ENCODE assay signal across 20 cellular contexts in the genomic region with DNA sequence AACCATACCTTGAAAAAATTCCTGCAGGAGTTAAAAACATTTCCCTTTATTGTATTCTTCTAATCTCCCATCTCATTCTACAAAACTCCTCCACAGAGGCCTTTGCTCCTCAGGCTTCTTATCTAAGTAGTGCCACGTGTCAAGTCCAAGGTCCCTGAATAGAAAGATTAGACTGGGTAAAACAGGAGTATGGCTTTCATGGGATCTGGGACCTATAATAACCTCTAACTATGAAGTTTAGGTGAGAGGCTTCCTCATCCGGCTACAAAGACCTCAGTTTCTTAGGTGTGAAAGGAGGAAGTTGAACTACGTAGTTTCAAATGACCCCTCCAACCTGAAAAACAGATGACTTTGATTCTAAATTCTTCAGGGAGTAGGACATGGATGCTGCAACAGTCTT. TPM values are rescaled to one million over a fixed set of nuclear protein-coding genes. Genes with fewer than 3 reads are reported as not detected.
A peak's percentile ranks its signal among the peaks of the same experiment; 100 is the strongest.
DNase-seq lines count a peak whose midpoint lies in the region; ATAC-seq and TF ChIP-seq lines count a peak whose summit lies in the region.
"Had no signal": no experiment of that assay in that cellular context is flagged by ENCODE, and none has a peak within 500 bp of the region (broad histone marks: within the 10 kb centered on the region; RNA-seq: fewer than 3 reads in every experiment).

No MANE protein-coding gene starts in this region.

- ATAC-seq in natural killer cell (peak; percentile 39 to 63 (median 54)), GM19397 (IDR thresholded peaks at IDR 0.05; ENCODE audit: unreplicated experiment) (no peak)
- no peak for ATAC-seq in activated CD4-positive, CD25-positive, alpha-beta regulatory T cell treated with anti-CD3 and anti-CD28 coated beads, Interleukin-2, amount 50 U/mL, for 24 hours

- POLR2A ChIA-PET in OCI-LY7 (lab: Charles Lee): interaction anchor here (3.4 to 19.7 kb wide), 4 partner anchors 10 to 17 kb away, joined by 20 to 296 read pairs (median 26); partner anchors contain the start of gene GPR15

- peaks cover 69% of the 10 kb centered on the region for H3K4me1 Mint-ChIP-seq in activated CD4-positive, alpha-beta T cell treated with anti-CD3 and anti-CD28 coated beads, Interleukin-2, amount 10 ng/mL, durations not matched to agents 24 days and 14 days
- peaks cover 57% of the 10 kb centered on the region for H3K4me1 Mint-ChIP-seq in activated naive CD8-positive, alpha-beta T cell (ENCODE audit: low read depth)
- peaks cover 37 to 54% of the 10 kb centered on the region in 2 donors for H3K4me1 Mint-ChIP-seq in natural killer cell

- H3K4me1 ChIP-seq in OCI-LY7 (ENCODE audit: insufficient read depth, low read length, poor library complexity, severe bottlenecking): peaks cover 68% of the 10 kb centered on the region
- H3K4me1 ChIP-seq: ascending aorta, stomach had no signal

- H3K27ac Mint-ChIP-seq in activated CD4-positive, alpha-beta T cell treated with anti-CD3 and anti-CD28 coated beads, Interleukin-2, amount 10 ng/mL, durations not matched to agents 24 days and 14 days: peak overlapping the region; percentile 86
- peak overlapping the region; percentile 100 for H3K27ac Mint-ChIP-seq in activated naive CD8-positive, alpha-beta T cell
- H3K27ac Mint-ChIP-seq in natural killer cell: peak overlapping the region; percentile 68 to 75

- peak overlapping the region; percentile 29 for H3K4me2 ChIP-seq in OCI-LY7 (ENCODE audit: low read length)

- H3K36me3 Mint-ChIP-seq in activated CD4-positive, alpha-beta T cell treated with anti-CD3 and anti-CD28 coated beads, Interleukin-2, amount 10 ng/mL, durations not matched to agents 24 days and 14 days (ENCODE audit: low read depth): peaks cover 37% of the 10 kb centered on the region
- H3K36me3 Mint-ChIP-seq in activated naive CD8-positive, alpha-beta T cell: peaks cover 6% of the 10 kb centered on the region
- no peaks in the 10 kb centered on the region for H3K36me3 Mint-ChIP-seq in natural killer cell

- TF ChIP-seq CTCF in OCI-LY7 (conservative IDR thresholded peaks at IDR 0.05; ENCODE audit: low read length): no peak
- TF ChIP-seq CTCF in natural killer cell (IDR thresholded peaks at IDR 0.05): no peak

- no peaks in the 10 kb centered on the region for H3K79me2 ChIP-seq in OCI-LY7 (ENCODE audit: insufficient read depth, low read depth, low read length)

- DNase-seq in activated CD4-positive, alpha-beta T cell treated with anti-CD3 and anti-CD28 coated beads, Interleukin-2, amount 10 ng/mL, durations not matched to agents 24 days and 14 days: peak; percentile 52
- no peak for DNase-seq in activated CD4-positive, alpha-beta T cell treated with anti-CD3 and anti-CD28 coated beads, Interleukin-2, amount 50 U/mL, for 48 hours
- DNase-seq in OCI-LY7 (ENCODE audit: low spot score) (peak; percentile 52), natural killer cell (no peak), HuH-7.5 (ENCODE audit: low spot score) (no peak)
- DNase-seq: activated effector memory CD4-positive, alpha-beta T cell treated with Interleukin-2 at 50 U/mL for 16 hours; C1 segment of cervical spinal cord; DMS79; midbrain; NCI-H2081; NCI-H524; retina; SIG-M5; stomach; T-helper 9 cell had no signal

- H3K9me3 Mint-ChIP-seq in activated CD4-positive, alpha-beta T cell treated with anti-CD3 and anti-CD28 coated beads, Interleukin-2, amount 10 ng/mL, durations not matched to agents 24 days and 14 days: peaks cover 3% of the 10 kb centered on the region
- H3K9me3 Mint-ChIP-seq in activated naive CD8-positive, alpha-beta T cell (ENCODE audit: low read depth): no peaks in the 10 kb centered on the region
- no peaks in the 10 kb centered on the region for H3K9me3 Mint-ChIP-seq in natural killer cell

- H3K9me2 ChIP-seq in OCI-LY7 (ENCODE audit: insufficient read depth, low read length): no peaks in the 10 kb centered on the region

- H3K36me3 ChIP-seq in OCI-LY7 (ENCODE audit: insufficient read depth, low read length): no peaks in the 10 kb centered on the region
- H3K36me3 ChIP-seq: ascending aorta, stomach had no signal

- BruUV-seq in OCI-LY7 (replicated peaks; lab: Mats Ljungman, UMichigan): no TSS peak

- no peaks in the 10 kb centered on the region for H3K27me3 Mint-ChIP-seq in activated CD4-positive, alpha-beta T cell treated with anti-CD3 and anti-CD28 coated beads, Interleukin-2, amount 10 ng/mL, durations not matched to agents 24 days and 14 days
- no peaks in the 10 kb centered on the region for H3K27me3 Mint-ChIP-seq in activated naive CD8-positive, alpha-beta T cell
- no peaks in the 10 kb centered on the region for H3K27me3 Mint-ChIP-seq in natural killer cell (ENCODE audit: low read depth in 2 of 2)

- intact Hi-C loops in activated CD4-positive, alpha-beta T cell treated with anti-CD3 and anti-CD28 coated beads, Interleukin-2, amount 10 ng/mL, durations not matched to agents 24 days and 14 days (cut with micrococcal nuclease): no loop called here
- intact Hi-C loops in OCI-LY7 (cut with micrococcal nuclease; ENCODE audit: unreplicated experiment): no loop called here
- intact Hi-C loops in natural killer cell (cut with micrococcal nuclease): no loop called here

- H4K20me1 ChIP-seq in OCI-LY7 (ENCODE audit: insufficient read depth, low read length): no peaks in the 10 kb centered on the region

- H2AFZ ChIP-seq in OCI-LY7 (ENCODE audit: low read length): peak overlapping the region; percentile 72; the same call in 1 of the 2 replicates

- H3K27ac ChIP-seq in OCI-LY7 (ENCODE audit: low read depth, low read length, poor library complexity, severe bottlenecking): no peak overlapping the region
- H3K27ac ChIP-seq: ascending aorta, stomach had no signal

- H3K9me3 ChIP-seq in OCI-LY7 (ENCODE audit: low read length): no peaks in the 10 kb centered on the region
- H3K9me3 ChIP-seq: ascending aorta, stomach had no signal

- H3K4me3 ChIP-seq in OCI-LY7 (ENCODE audit: low read depth, low read length, poor library complexity, severe bottlenecking): no peak overlapping the region
- H3K4me3 ChIP-seq: ascending aorta, stomach had no signal

- peak overlapping the region; percentile 72 for H3K4me3 Mint-ChIP-seq in activated CD4-positive, alpha-beta T cell treated with anti-CD3 and anti-CD28 coated beads, Interleukin-2, amount 10 ng/mL, durations not matched to agents 24 days and 14 days
- H3K4me3 Mint-ChIP-seq in activated naive CD8-positive, alpha-beta T cell: no peak overlapping the region
- peak overlapping the region; percentile 43 for H3K4me3 Mint-ChIP-seq in natural killer cell

- CTCF ChIA-PET in OCI-LY7 (lab: Charles Lee; ENCODE audit: unreplicated experiment): interaction anchor here (1.5 kb wide), 1 partner anchor 10 kb away, joined by 3 read pairs; no protein-coding TSS in a partner anchor

RNA-seq across cellular contexts. Expression of gene GPR15, which starts 20.0 kb away (rescaled TPM):
- total RNA-seq in activated CD4-positive, alpha-beta T cell treated with anti-CD3 and anti-CD28 coated beads, Interleukin-2, amount 10 ng/mL, durations not matched to agents 24 days and 14 days: 3.6 and 4.1 TPM in 2 replicates
- total RNA-seq in OCI-LY7 (2014; rRNA removed; shearing (Covaris generic)): 18.8 and 32.0 TPM in 2 replicates
- total RNA-seq in OCI-LY7 (2022): 29.8 and 42.6 TPM in 2 replicates
- 10 to 100 TPM in 1 of 3 donors, 1 to 10 TPM in 1, under 1 TPM in 1; 0.97 to 32.8 (median 1.5) TPM for total RNA-seq in natural killer cell
- total RNA-seq: ascending aorta, cerebellum, stomach had no signal

RNA-seq across cellular contexts. Expression of gene CLDND1, which starts 29.1 kb away (rescaled TPM):
- total RNA-seq in activated CD4-positive, alpha-beta T cell treated with anti-CD3 and anti-CD28 coated beads, Interleukin-2, amount 10 ng/mL, durations not matched to agents 24 days and 14 days: 279 and 288 TPM in 2 replicates
- total RNA-seq in OCI-LY7 (2014; rRNA removed; shearing (Covaris generic)): 70.7 and 78.0 TPM in 2 replicates
- total RNA-seq in OCI-LY7 (2022) (80.4 and 87.8 TPM in 2 replicates), natural killer cell (100 to 1,000 TPM; 175 to 220 (median 219) TPM)

RNA-seq across cellular contexts. Expression of gene CPOX, which starts 41.7 kb away (rescaled TPM):
- 46.4 and 46.6 TPM in 2 replicates for total RNA-seq in activated CD4-positive, alpha-beta T cell treated with anti-CD3 and anti-CD28 coated beads, Interleukin-2, amount 10 ng/mL, durations not matched to agents 24 days and 14 days
- 14.7 and 16.4 TPM in 2 replicates for total RNA-seq in OCI-LY7 (2014; rRNA removed; shearing (Covaris generic))
- total RNA-seq in OCI-LY7 (2022) (8.8 and 10.1 TPM in 2 replicates), natural killer cell (10 to 100 TPM in 2 of 3 donors, 1 to 10 TPM in 1; 7.6 to 12.7 (median 12.2) TPM)

RNA-seq across cellular contexts. Expression of gene OR5K2, which starts 54.3 kb away (rescaled TPM):
- total RNA-seq in activated CD4-positive, alpha-beta T cell treated with anti-CD3 and anti-CD28 coated beads, Interleukin-2, amount 10 ng/mL, durations not matched to agents 24 days and 14 days: not detected in 2 replicates
- not detected in 2 replicates for total RNA-seq in OCI-LY7 (2014; rRNA removed; shearing (Covaris generic))
- total RNA-seq in OCI-LY7 (2022): not detected in 2 replicates
- total RNA-seq in natural killer cell: not detected
- total RNA-seq: ascending aorta, cerebellum, stomach had no signal

Comparison
In these comparisons a context has a peak if more than half of its experiments do, and no peak if none do; other contexts are left out.
1. DNase-seq: peak in activated CD4-positive, alpha-beta T cell treated with anti-CD3 and anti-CD28 coated beads, Interleukin-2, amount 10 ng/mL, durations not matched to agents 24 days and 14 days (single experiment) and OCI-LY7 (single experiment); none in activated CD4-positive, alpha-beta T cell treated with anti-CD3 and anti-CD28 coated beads, Interleukin-2, amount 50 U/mL, for 48 hours (0 of 2), natural killer cell (single experiment) and HuH-7.5 (single experiment).
2. ATAC-seq: peak in natural killer cell (3 of 3); none in GM19397 (single experiment) and activated CD4-positive, CD25-positive, alpha-beta regulatory T cell treated with anti-CD3 and anti-CD28 coated beads, Interleukin-2, amount 50 U/mL, for 24 hours (0 of 2).
3. Peak in every context shown above with its lines, with median percentiles within 50 percentile points of each other: H3K27ac Mint-ChIP-seq.